ENCODE assay signal across 25 cellular contexts in genomic region chr12:47312147-47312546, GRCh38.
"Had no signal": no experiment of that assay in that cellular context is flagged by ENCODE, and none has a peak within 500 bp of the region (broad histone marks: within the 10 kb centered on the region; RNA-seq: fewer than 3 reads in every experiment).

No MANE protein-coding gene starts in this region.

- DNase-seq: activated CD4-positive, alpha-beta T cell treated with anti-CD3 and anti-CD28 coated beads, Interleukin-2, amount 10 ng/mL, durations not matched to agents 24 days and 14 days; activated CD8-positive, alpha-beta T cell treated with anti-CD3 and anti-CD28 coated beads for 36 hours; activated naive CD4-positive, alpha-beta T cell treated with anti-CD3 and anti-CD28 coated beads, Interleukin-2, amount 10 ng/mL, durations not matched to agents 7 days and 5 days; activated T-cell treated with anti-CD3 and anti-CD28 coated beads, Interleukin-2, amount 50 U/mL, for 24 hours; aorta; brain microvascular endothelial cell; colonic mucosa; foreskin keratinocyte; glutamatergic neuron; hippocampal formation; left colon; midbrain; right cardiac atrium; stimulated activated CD4-positive, alpha-beta T cell treated with anti-CD3 and anti-CD28 coated beads, Interleukin-15, amount 100 ng/mL, for 24 hours; stimulated activated CD4-positive, alpha-beta T cell treated with anti-CD3 and anti-CD28 coated beads, Interleukin-2, amount 100 ng/mL, for 48 hours; stimulated activated naive CD8-positive, alpha-beta T cell treated with anti-CD3 and anti-CD28 coated beads, Interleukin-15, amount 100 ng/mL, for 72 hours; transverse colon; uterus had no signal

- H3K36me3 ChIP-seq: brain microvascular endothelial cell, colonic mucosa, prostate gland, suprapubic skin, transverse colon, uterus had no signal

- H3K27ac Mint-ChIP-seq: activated naive CD4-positive, alpha-beta T cell treated with anti-CD3 and anti-CD28 coated beads, Interleukin-2, amount 10 ng/mL, durations not matched to agents 7 days and 5 days; T-helper 2 cell treated with Interferon-gamma antibody and Interleukin-4, amounts not matched to agents 5 μg/mL and 100 μg/mL, for 36 hours had no signal

- H3K27ac ChIP-seq: brain microvascular endothelial cell, colonic mucosa, foreskin keratinocyte, prostate gland, skin epidermis, suprapubic skin, transverse colon, uterus had no signal

- H3K27me3 ChIP-seq: brain microvascular endothelial cell, colonic mucosa, foreskin keratinocyte, suprapubic skin, transverse colon, uterus had no signal

- ATAC-seq: activated CD8-positive, alpha-beta T cell treated with anti-CD3 and anti-CD28 coated beads for 36 hours; foreskin keratinocyte; left colon; right cardiac atrium; stimulated activated naive CD8-positive, alpha-beta T cell treated with anti-CD3 and anti-CD28 coated beads, Interleukin-15, amount 100 ng/mL, for 72 hours had no signal

- H3K9me3 ChIP-seq: colonic mucosa, prostate gland, suprapubic skin, transverse colon, uterus had no signal

- H3K27me3 Mint-ChIP-seq: activated CD4-positive, alpha-beta T cell treated with anti-CD3 and anti-CD28 coated beads, Interleukin-2, amount 10 ng/mL, durations not matched to agents 24 days and 14 days; activated CD8-positive, alpha-beta T cell treated with anti-CD3 and anti-CD28 coated beads for 36 hours; activated naive CD4-positive, alpha-beta T cell treated with anti-CD3 and anti-CD28 coated beads, Interleukin-2, amount 10 ng/mL, durations not matched to agents 7 days and 5 days; activated T-cell treated with anti-CD3 and anti-CD28 coated beads, Interleukin-2, amount 50 U/mL, for 24 hours; central memory CD8-positive, alpha-beta T cell; stimulated activated naive CD8-positive, alpha-beta T cell treated with anti-CD3 and anti-CD28 coated beads, Interleukin-15, amount 100 ng/mL, for 72 hours had no signal

- H3K4me1 ChIP-seq: colonic mucosa, prostate gland, suprapubic skin, uterus had no signal

- FAIRE-seq: islet of Langerhans had no signal

- H3K9me3 Mint-ChIP-seq: central memory CD8-positive, alpha-beta T cell; T-helper 2 cell treated with Interferon-gamma antibody and Interleukin-4, amounts not matched to agents 5 μg/mL and 100 μg/mL, for 36 hours had no signal

- H3K4me3 Mint-ChIP-seq: activated CD4-positive, alpha-beta T cell treated with anti-CD3 and anti-CD28 coated beads, Interleukin-2, amount 10 ng/mL, durations not matched to agents 24 days and 14 days; activated CD8-positive, alpha-beta T cell treated with anti-CD3 and anti-CD28 coated beads for 36 hours; activated naive CD4-positive, alpha-beta T cell treated with anti-CD3 and anti-CD28 coated beads, Interleukin-2, amount 10 ng/mL, durations not matched to agents 7 days and 5 days; activated T-cell treated with anti-CD3 and anti-CD28 coated beads, Interleukin-2, amount 50 U/mL, for 24 hours; central memory CD8-positive, alpha-beta T cell; neural crest cell; stimulated activated naive CD8-positive, alpha-beta T cell treated with anti-CD3 and anti-CD28 coated beads, Interleukin-15, amount 100 ng/mL, for 72 hours; T-helper 2 cell treated with Interferon-gamma antibody and Interleukin-4, amounts not matched to agents 5 μg/mL and 100 μg/mL, for 36 hours had no signal

- H3K4me3 ChIP-seq: colonic mucosa, prostate gland, skin epidermis, suprapubic skin, transverse colon, uterus had no signal
